ENCODE assay signal across 9 cellular contexts in the genomic region with DNA sequence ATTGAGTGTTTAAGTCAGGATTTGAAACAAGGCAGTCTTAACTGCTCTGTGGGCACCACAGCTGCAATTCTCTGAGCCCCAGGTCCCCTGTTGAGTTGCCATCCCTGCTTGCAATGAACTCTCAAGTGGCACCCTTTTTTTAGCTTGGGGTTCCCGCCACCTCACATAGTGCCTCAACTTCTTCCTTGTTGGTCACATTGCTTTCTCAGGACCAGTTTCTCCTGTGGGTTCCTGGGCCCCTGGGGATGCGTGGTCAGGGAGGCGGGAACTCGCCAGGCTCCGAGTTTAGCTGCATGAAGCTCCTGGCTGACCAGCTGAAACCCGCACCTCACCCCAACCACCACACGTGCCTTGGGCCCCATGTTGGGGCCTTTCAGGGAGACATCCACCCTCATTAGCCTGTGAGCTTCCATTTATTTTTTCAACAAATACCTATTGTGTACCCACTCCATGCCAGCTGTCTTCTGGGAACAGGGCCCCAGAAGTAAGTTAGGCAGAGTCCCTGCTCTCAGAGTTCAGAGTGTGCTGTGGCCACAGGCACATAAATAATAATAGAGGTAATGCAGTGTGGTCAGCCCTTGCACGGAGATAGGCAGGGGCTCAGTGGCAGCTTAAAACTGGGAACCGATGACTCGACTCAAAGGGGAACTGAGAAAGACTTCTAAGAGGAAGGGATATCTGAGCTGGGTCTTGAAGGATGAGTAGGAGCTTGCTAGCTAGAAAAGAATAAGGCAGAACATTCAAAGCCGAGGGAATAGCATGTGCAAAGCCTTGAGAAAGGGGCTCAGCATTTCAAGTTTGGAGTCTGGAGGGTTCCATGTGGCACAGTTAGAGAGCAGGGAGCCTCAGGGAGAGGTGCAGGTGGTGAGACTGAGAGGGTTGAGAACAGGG. TPM values are rescaled to one million over a fixed set of nuclear protein-coding genes. Genes with fewer than 3 reads are reported as not detected.
A peak's percentile ranks its signal among the peaks of the same experiment; 100 is the strongest.
DNase-seq lines count a peak whose midpoint lies in the region; ATAC-seq and TF ChIP-seq lines count a peak whose summit lies in the region.
"Had no signal": no experiment of that assay in that cellular context is flagged by ENCODE, and none has a peak within 500 bp of the region (broad histone marks: within the 10 kb centered on the region; RNA-seq: fewer than 3 reads in every experiment).

No MANE protein-coding gene starts in this region.

- H3K36me3 ChIP-seq in spleen = peaks cover 0 to 61% (median 9%) of the 10 kb centered on the region in 6 donors

- TF ChIP-seq POLR2A in spleen (IDR thresholded peaks at IDR 0.05) = no peak

- H3K4me3 ChIP-seq in spleen = no peak overlapping the region

- no peak for TF ChIP-seq CTCF in spleen (IDR thresholded peaks at IDR 0.05 in 8 of 11, conservative IDR thresholded peaks at IDR 0.05 in 3 of 11)

- no peaks in the 10 kb centered on the region for H3K9me3 ChIP-seq in spleen

- peaks cover 10 to 68% (median 31%) of the 10 kb centered on the region in 6 donors for H3K4me1 ChIP-seq in spleen

- peak; percentile 68 for DNase-seq in NOMO-1 treated with dmso at 0.1 percent for 144 hours (lab: John Stamatoyannopoulos, UW; ENCODE audit: unreplicated experiment)
- peak; percentile 69 for DNase-seq in spleen
- no peak for DNase-seq in NCI-H1092 (lab: John Stamatoyannopoulos, UW)
- DNase-seq in DMS 273 treated with DMSO at 0.1 percent for 48 hours (lab: John Stamatoyannopoulos, UW) = no peak
- no peak for DNase-seq in ureter (ENCODE audit: low spot score)
- DNase-seq: NCI-H187 treated with DMSO at 0.1 percent for 48 hours had no signal

- no peaks in the 10 kb centered on the region for H3K27me3 ChIP-seq in spleen (replicated peaks in 1 of 7)

- WGBS in spleen, 5 donors = 62 to 71% (median 65%) methylated on average over 11 of the region's 11 CpGs

- H3K27ac ChIP-seq in spleen = peak overlapping the region in 7 of 8 donors; percentile 13 to 88 (median 77)
- H3K27ac ChIP-seq: epithelial cell of prostate had no signal

- intact Hi-C loops in spleen (cut with DNase I; ENCODE audit: low total_unique reads) = loop anchor here (5.0 to 10.0 kb wide), 3 partner anchors 85 to 245 kb away; partner anchors contain the start of gene PPP1R16B

- ATAC-seq in GM19043 (IDR thresholded peaks at IDR 0.05; ENCODE audit: low read depth, unreplicated experiment) (peak; percentile 62), HG02759 (IDR thresholded peaks at IDR 0.05; ENCODE audit: unreplicated experiment) (peak; percentile 56)

RNA-seq across cellular contexts. Expression of gene FAM83D, which starts 33.9 kb away (rescaled TPM):
- 1 to 10 TPM in 5 of 7 donors, under 1 TPM in 2; 0.46 to 3.0 (median 1.5) TPM for total RNA-seq in spleen
- polyA plus RNA-seq in spleen = 1 to 10 TPM in 2 of 3 donors, under 1 TPM in 1; 0.76 to 1.2 (median 1.2) TPM
- 1.5 TPM for total RNA-seq in ureter

Comparison
In these comparisons a context has a peak if more than half of its experiments do, and no peak if none do; other contexts are left out.
1. DNase-seq: peak in NOMO-1 treated with dmso at 0.1 percent for 144 hours (single experiment) and spleen (single experiment); none in NCI-H1092 (single experiment), DMS 273 treated with DMSO at 0.1 percent for 48 hours (single experiment) and ureter (single experiment).